Comparison of ENCODE assay signal across 9 cellular contexts in genomic region chr5:141703133-141703561, GRCh38. TPM values are rescaled to one million over a fixed set of nuclear protein-coding genes. Genes with fewer than 3 reads are reported as not detected.
DNase-seq lines count a peak whose midpoint lies in the region; ATAC-seq and TF ChIP-seq lines count a peak whose summit lies in the region.
"Had no signal": no experiment of that assay in that cellular context is flagged by ENCODE, and none has a peak within 500 bp of the region (broad histone marks: within the 10 kb centered on the region; RNA-seq: fewer than 3 reads in every experiment).

No MANE protein-coding gene starts in this region.

- peak overlapping the region in 7 of 10 experiments; percentile 46 to 69 (median 57); a peak in 10 of 20 replicates for H3K4me3 ChIP-seq in BLaER1 treated with 17β-estradiol and CSF1 and Interleukin-3, amounts not matched to agents 10 nM and 100 nM
- H3K4me3 ChIP-seq in MG63 (peak overlapping the region; percentile 30), neural cell (ENCODE audit: low read length) (peak overlapping the region; percentile 67)

- H3K4me1 ChIP-seq in BLaER1 treated with 17β-estradiol and CSF1 and Interleukin-3, amounts not matched to agents 10 nM and 100 nM = peaks cover 13 to 26% (median 21%) of the 10 kb centered on the region in 10 experiments

- H2AFZ ChIP-seq in neural cell (ENCODE audit: low read depth, low read length) = no peak overlapping the region

- DNase-seq in MG63 (no peak), dermis blood vessel endothelial cell (peak; percentile 28), middle frontal gyrus (ENCODE audit: extremely low spot score, low spot score) (no peak), NOMO-1 treated with dmso at 0.1 percent for 144 hours (lab: John Stamatoyannopoulos, UW; ENCODE audit: unreplicated experiment) (no peak), UCSD-AML1 (lab: John Stamatoyannopoulos, UW; ENCODE audit: unreplicated experiment) (no peak)
- DNase-seq: kidney glomerular epithelial cell had no signal

- no peaks in the 10 kb centered on the region; a peak in 2 of 22 replicates for H4K20me1 ChIP-seq in BLaER1 treated with 17β-estradiol and CSF1 and Interleukin-3, amounts not matched to agents 10 nM and 100 nM
- H4K20me1 ChIP-seq in neural cell (ENCODE audit: insufficient read depth) = no peaks in the 10 kb centered on the region

- no peak overlapping the region for H3K27ac ChIP-seq in BLaER1 treated with 17β-estradiol and CSF1 and Interleukin-3, amounts not matched to agents 10 nM and 100 nM
- peak overlapping the region; percentile 79 for H3K27ac ChIP-seq in neural cell (ENCODE audit: low read length)

- no peaks in the 10 kb centered on the region for H3K36me3 ChIP-seq in BLaER1 treated with 17β-estradiol and CSF1 and Interleukin-3, amounts not matched to agents 10 nM and 100 nM
- H3K36me3 ChIP-seq in MG63 (no peaks in the 10 kb centered on the region), neural cell (ENCODE audit: insufficient read depth, low read length) (no peaks in the 10 kb centered on the region)

- H3K4me2 ChIP-seq in BLaER1 treated with 17β-estradiol and CSF1 and Interleukin-3, amounts not matched to agents 10 nM and 100 nM = peak overlapping the region; percentile 86 to 100 (median 95); a peak in 20 of 22 replicates
- H3K4me2 ChIP-seq in neural cell (ENCODE audit: low read length) = peak overlapping the region; percentile 71

- no peaks in the 10 kb centered on the region for H3F3A ChIP-seq in neural cell (ENCODE audit: insufficient read depth, low read length, poor library complexity, severe bottlenecking)

- H3K9ac ChIP-seq in BLaER1 treated with 17β-estradiol and CSF1 and Interleukin-3, amounts not matched to agents 10 nM and 100 nM = peak overlapping the region in 2 of 11 experiments; percentile 58 to 64; a peak in 2 of 22 replicates
- H3K9ac ChIP-seq in neural cell (ENCODE audit: low read length) = peak overlapping the region; percentile 80

- TF ChIP-seq EP300 in neural cell (conservative IDR thresholded peaks at IDR 0.05; ENCODE audit: poor library complexity, severe bottlenecking) = no peak

- H3K9me2 ChIP-seq in neural cell (ENCODE audit: insufficient read depth, low read length) = no peaks in the 10 kb centered on the region

- no peaks in the 10 kb centered on the region for H3K79me2 ChIP-seq in neural cell (replicated peaks; ENCODE audit: insufficient read depth, low read length)

- H3K9me3 ChIP-seq in BLaER1 treated with 17β-estradiol and CSF1 and Interleukin-3, amounts not matched to agents 10 nM and 100 nM (replicated peaks in 1 of 11) = no peaks in the 10 kb centered on the region
- H3K9me3 ChIP-seq in MG63 = no peaks in the 10 kb centered on the region
- H3K9me3 ChIP-seq in neural cell (ENCODE audit: low read length) = no peaks in the 10 kb centered on the region

- no peak for TF ChIP-seq RAD21 in neural cell (conservative IDR thresholded peaks at IDR 0.05)

- H3K27me3 ChIP-seq in BLaER1 treated with 17β-estradiol and CSF1 and Interleukin-3, amounts not matched to agents 10 nM and 100 nM = peaks cover 28 to 54% (median 43%) of the 10 kb centered on the region in 11 experiments
- H3K27me3 ChIP-seq in MG63 = peaks cover 48% of the 10 kb centered on the region
- H3K27me3 ChIP-seq in neural cell (ENCODE audit: insufficient read depth, low read depth, low read length) = no peaks in the 10 kb centered on the region

- no peak for ATAC-seq in HG03095 (IDR thresholded peaks at IDR 0.05; ENCODE audit: unreplicated experiment)

- TF ChIP-seq CTCF in neural cell (IDR thresholded peaks at IDR 0.05; ENCODE audit: poor library complexity, severe bottlenecking) = no peak

TF ChIP-seq in neural cell, 6 proteins besides CTCF, POLR2A, EP300 and RAD21:
- no peak for TF ChIP-seq MXI1 (conservative IDR thresholded peaks at IDR 0.05; ENCODE audit: poor library complexity, severe bottlenecking)
- TF ChIP-seq, protein P1, sequence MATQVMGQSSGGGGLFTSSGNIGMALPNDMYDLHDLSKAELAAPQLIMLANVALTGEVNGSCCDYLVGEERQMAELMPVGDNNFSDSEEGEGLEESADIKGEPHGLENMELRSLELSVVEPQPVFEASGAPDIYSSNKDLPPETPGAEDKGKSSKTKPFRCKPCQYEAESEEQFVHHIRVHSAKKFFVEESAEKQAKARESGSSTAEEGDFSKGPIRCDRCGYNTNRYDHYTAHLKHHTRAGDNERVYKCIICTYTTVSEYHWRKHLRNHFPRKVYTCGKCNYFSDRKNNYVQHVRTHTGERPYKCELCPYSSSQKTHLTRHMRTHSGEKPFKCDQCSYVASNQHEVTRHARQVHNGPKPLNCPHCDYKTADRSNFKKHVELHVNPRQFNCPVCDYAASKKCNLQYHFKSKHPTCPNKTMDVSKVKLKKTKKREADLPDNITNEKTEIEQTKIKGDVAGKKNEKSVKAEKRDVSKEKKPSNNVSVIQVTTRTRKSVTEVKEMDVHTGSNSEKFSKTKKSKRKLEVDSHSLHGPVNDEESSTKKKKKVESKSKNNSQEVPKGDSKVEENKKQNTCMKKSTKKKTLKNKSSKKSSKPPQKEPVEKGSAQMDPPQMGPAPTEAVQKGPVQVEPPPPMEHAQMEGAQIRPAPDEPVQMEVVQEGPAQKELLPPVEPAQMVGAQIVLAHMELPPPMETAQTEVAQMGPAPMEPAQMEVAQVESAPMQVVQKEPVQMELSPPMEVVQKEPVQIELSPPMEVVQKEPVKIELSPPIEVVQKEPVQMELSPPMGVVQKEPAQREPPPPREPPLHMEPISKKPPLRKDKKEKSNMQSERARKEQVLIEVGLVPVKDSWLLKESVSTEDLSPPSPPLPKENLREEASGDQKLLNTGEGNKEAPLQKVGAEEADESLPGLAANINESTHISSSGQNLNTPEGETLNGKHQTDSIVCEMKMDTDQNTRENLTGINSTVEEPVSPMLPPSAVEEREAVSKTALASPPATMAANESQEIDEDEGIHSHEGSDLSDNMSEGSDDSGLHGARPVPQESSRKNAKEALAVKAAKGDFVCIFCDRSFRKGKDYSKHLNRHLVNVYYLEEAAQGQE (IDR thresholded peaks at IDR 0.05; ENCODE audit: borderline replicate concordance) = peak; percentile 15

RNA-seq across cellular contexts. Expression of gene ARAP3, which starts 21.1 kb away (rescaled TPM):
- 2.1 and 4.6 TPM in 2 replicates for total RNA-seq in MG63 (2014; rRNA removed; shearing (Covaris generic); ENCODE audit: low replicate concordance)
- total RNA-seq in dermis blood vessel endothelial cell = 46.1 and 65.8 TPM in 2 replicates
- polyA plus RNA-seq in neural cell = 1.4 and 1.8 TPM in 2 replicates
- 1.2 and 2.1 TPM in 2 replicates for polyA minus RNA-seq in neural cell

RNA-seq across cellular contexts. Expression of gene FCHSD1, which starts 51.9 kb away (rescaled TPM):
- 3.4 and 5.8 TPM in 2 replicates for total RNA-seq in MG63 (2014; rRNA removed; shearing (Covaris generic); ENCODE audit: low replicate concordance)
- total RNA-seq in dermis blood vessel endothelial cell = 20.9 and 24.0 TPM in 2 replicates
- 3.9 and 5.4 TPM in 2 replicates for polyA plus RNA-seq in neural cell
- polyA minus RNA-seq in neural cell = 3.2 and 6.7 TPM in 2 replicates
